Comparison of ENCODE assay signal across 26 cellular contexts in the genomic region with DNA sequence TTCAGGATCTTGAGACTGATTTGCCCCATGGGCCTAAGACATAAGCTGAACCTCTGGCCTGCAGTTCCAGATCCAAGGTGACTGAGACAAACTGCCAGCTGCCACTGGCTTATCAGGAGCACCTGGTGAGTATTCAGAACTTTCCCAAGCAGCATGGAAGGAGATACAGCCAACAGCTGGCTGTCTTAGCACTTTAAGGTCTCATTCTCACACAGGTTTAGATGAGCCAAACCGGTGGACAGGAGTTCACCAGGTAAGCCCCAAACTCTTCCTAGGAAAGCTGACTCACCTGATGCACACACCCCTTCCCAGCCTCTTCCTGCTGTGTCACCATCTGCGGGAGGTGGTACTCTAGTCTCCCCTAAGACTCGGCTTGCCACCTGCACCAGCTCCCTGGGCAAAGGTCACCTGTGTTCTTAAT. TPM values are rescaled to one million over a fixed set of nuclear protein-coding genes. Genes with fewer than 3 reads are reported as not detected.
"Had no signal": no experiment of that assay in that cellular context is flagged by ENCODE, and none has a peak within 500 bp of the region (broad histone marks: within the 10 kb centered on the region; RNA-seq: fewer than 3 reads in every experiment).

A gene (plus strand): TSS at position 36 of the 421 bp plus-strand sequence. CDS start 25,060 bp downstream, outside the sequence.

- H3K4me1 ChIP-seq: gastroesophageal sphincter, heart right ventricle, neural progenitor cell, psoas muscle, upper lobe of right lung had no signal

- FAIRE-seq: endometrium had no signal

- H3K27ac ChIP-seq: gastroesophageal sphincter, heart right ventricle, neural progenitor cell, psoas muscle, skin epidermis, thoracic aorta, upper lobe of right lung had no signal

- H3K9me3 ChIP-seq: psoas muscle, thoracic aorta, upper lobe of right lung had no signal

- DNase-seq: activated CD4-positive, alpha-beta T cell treated with anti-CD3 and anti-CD28 coated beads for 48 hours; activated CD4-positive, CD25-positive, alpha-beta regulatory T cell; activated CD8-positive, alpha-beta memory T cell treated with anti-CD3 and anti-CD28 coated beads, Interleukin-2, amount 50 U/mL, for 4 hours; activated naive CD4-positive, alpha-beta T cell treated with anti-CD3 and anti-CD28 coated beads for 36 hours; activated T-cell treated with anti-CD3 and anti-CD28 coated beads, Interleukin-2, amount 50 U/mL, for 4 hours; cortex of kidney; heart right ventricle; immature natural killer cell; kidney glomerular epithelial cell; naive thymus-derived CD4-positive, alpha-beta T cell; psoas muscle; right cardiac atrium; stimulated activated CD4-positive, alpha-beta T cell treated with anti-CD3 and anti-CD28 coated beads, Interleukin-15, amount 100 ng/mL, for 24 hours; stimulated activated CD4-positive, alpha-beta T cell treated with anti-CD3 and anti-CD28 coated beads, Interleukin-4, amount 100 ng/mL, for 1 hour; T-helper 1 cell; T-helper 9 cell; upper lobe of right lung had no signal

- H3K4me3 ChIP-seq: gastroesophageal sphincter, heart right ventricle, neural progenitor cell, psoas muscle, skin epidermis, thoracic aorta, upper lobe of right lung had no signal

- H3K27me3 ChIP-seq: gastroesophageal sphincter, heart right ventricle, neural progenitor cell, upper lobe of right lung had no signal

- ATAC-seq: activated T-cell treated with anti-CD3 and anti-CD28 coated beads, Interleukin-2, amount 50 U/mL, for 4 hours; gastroesophageal sphincter; heart right ventricle; naive thymus-derived CD4-positive, alpha-beta T cell; psoas muscle; right cardiac atrium; upper lobe of right lung had no signal

- H3K36me3 ChIP-seq: gastroesophageal sphincter, heart right ventricle, neural progenitor cell, thoracic aorta, upper lobe of right lung had no signal

RNA-seq across cellular contexts. Expression of the gene that starts here (rescaled TPM):
- total RNA-seq: activated naive CD4-positive, alpha-beta T cell treated with anti-CD3 and anti-CD28 coated beads for 36 hours; activated T-cell treated with anti-CD3 and anti-CD28 coated beads, Interleukin-2, amount 50 U/mL, for 4 hours; gastroesophageal sphincter; heart right ventricle; liver; mucosa of gallbladder; naive thymus-derived CD4-positive, alpha-beta T cell; osteoblast; psoas muscle; right cardiac atrium; thoracic aorta; upper lobe of right lung had no signal
- polyA plus RNA-seq: esophagus; heart right ventricle; immature natural killer cell; liver; naive thymus-derived CD4-positive, alpha-beta T cell; psoas muscle; right cardiac atrium had no signal
